In genomic region chr5:130687085-130687733, GRCh38 we compare ENCODE assay signal across 24 cellular contexts.
"Had no signal": no experiment of that assay in that cellular context is flagged by ENCODE, and none has a peak within 500 bp of the region (broad histone marks: within the 10 kb centered on the region; RNA-seq: fewer than 3 reads in every experiment).

No MANE protein-coding gene starts in this region.

- ATAC-seq: effector memory CD8-positive, alpha-beta T cell; mucosa of descending colon; natural killer cell treated with Interleukin-12 subunit alpha and Interleukin-12 subunit beta and Interleukin-15 and Interleukin-18, amount 100 ng/mL, for 72 hours; right cardiac atrium; stimulated activated naive CD8-positive, alpha-beta T cell treated with anti-CD3 and anti-CD28 coated beads, Interleukin-15, amount 100 ng/mL, for 72 hours; upper lobe of right lung had no signal

- H3K9me3 Mint-ChIP-seq: natural killer cell treated with Interleukin-12 subunit alpha and Interleukin-12 subunit beta and Interleukin-15 and Interleukin-18, amount 100 ng/mL, for 72 hours; stimulated activated naive CD8-positive, alpha-beta T cell treated with anti-CD3 and anti-CD28 coated beads, Interleukin-15, amount 100 ng/mL, for 72 hours had no signal

- H3K9me3 ChIP-seq: esophagus squamous epithelium, mucosa of descending colon, prostate gland, suprapubic skin, transverse colon, upper lobe of right lung, uterus had no signal

- H3K4me3 Mint-ChIP-seq: effector memory CD8-positive, alpha-beta T cell; memory B cell; naive B cell; natural killer cell treated with Interleukin-12 subunit alpha and Interleukin-12 subunit beta and Interleukin-15 and Interleukin-18, amount 100 ng/mL, for 72 hours; stimulated activated naive CD8-positive, alpha-beta T cell treated with anti-CD3 and anti-CD28 coated beads, Interleukin-15, amount 100 ng/mL, for 72 hours had no signal

- H3K4me2 ChIP-seq: smooth muscle cell had no signal

- H3K27me3 Mint-ChIP-seq: memory B cell had no signal

- H3K27ac Mint-ChIP-seq: effector memory CD8-positive, alpha-beta T cell; memory B cell; naive B cell; natural killer cell treated with Interleukin-12 subunit alpha and Interleukin-12 subunit beta and Interleukin-15 and Interleukin-18, amount 100 ng/mL, for 72 hours had no signal

- DNase-seq: effector memory CD8-positive, alpha-beta T cell; erythroblast; esophagus squamous epithelium; foreskin melanocyte; mucosa of descending colon; naive B cell; nucleus accumbens; right cardiac atrium; stimulated activated CD4-positive, alpha-beta T cell treated with anti-CD3 and anti-CD28 coated beads, Interleukin-12 subunit alpha, Interleukin-12 subunit beta, amount 100 ng/mL, for 4 hours; stimulated activated CD4-positive, alpha-beta T cell treated with anti-CD3 and anti-CD28 coated beads, Interleukin-1b, Interleukin-23, amount 100 ng/mL, for 48 hours; stimulated activated CD4-positive, alpha-beta T cell treated with anti-CD3 and anti-CD28 coated beads, Interleukin-4, amount 100 ng/mL, for 1 hour; stimulated activated CD8-positive, alpha-beta memory T cell treated with anti-CD3 and anti-CD28 coated beads, Interleukin-4, amount 100 ng/mL, for 48 hours; stimulated activated naive CD4-positive, alpha-beta T cell; stimulated activated naive CD8-positive, alpha-beta T cell treated with anti-CD3 and anti-CD28 coated beads, Interleukin-15, amount 100 ng/mL, for 72 hours; transverse colon; upper lobe of right lung; uterus had no signal

- H3K27ac ChIP-seq: coronary artery, esophagus squamous epithelium, prostate gland, suprapubic skin, transverse colon, upper lobe of right lung, uterus had no signal

- H3K4me3 ChIP-seq: coronary artery, esophagus squamous epithelium, lung, mucosa of descending colon, prostate gland, smooth muscle cell, suprapubic skin, transverse colon, upper lobe of right lung, uterus had no signal

- H3K36me3 Mint-ChIP-seq: memory B cell; naive B cell; natural killer cell treated with Interleukin-12 subunit alpha and Interleukin-12 subunit beta and Interleukin-15 and Interleukin-18, amount 100 ng/mL, for 72 hours had no signal

- H3K36me3 ChIP-seq: esophagus squamous epithelium, prostate gland, suprapubic skin, transverse colon, upper lobe of right lung, uterus had no signal

- H3K27me3 ChIP-seq: esophagus squamous epithelium, suprapubic skin, transverse colon, upper lobe of right lung, uterus had no signal

- H3K4me1 Mint-ChIP-seq: memory B cell; naive B cell; stimulated activated naive CD8-positive, alpha-beta T cell treated with anti-CD3 and anti-CD28 coated beads, Interleukin-15, amount 100 ng/mL, for 72 hours had no signal

- H3K4me1 ChIP-seq: esophagus squamous epithelium, prostate gland, suprapubic skin, transverse colon, upper lobe of right lung, uterus had no signal
